11 cellular contexts compared by ENCODE assay signal in the genomic region with DNA sequence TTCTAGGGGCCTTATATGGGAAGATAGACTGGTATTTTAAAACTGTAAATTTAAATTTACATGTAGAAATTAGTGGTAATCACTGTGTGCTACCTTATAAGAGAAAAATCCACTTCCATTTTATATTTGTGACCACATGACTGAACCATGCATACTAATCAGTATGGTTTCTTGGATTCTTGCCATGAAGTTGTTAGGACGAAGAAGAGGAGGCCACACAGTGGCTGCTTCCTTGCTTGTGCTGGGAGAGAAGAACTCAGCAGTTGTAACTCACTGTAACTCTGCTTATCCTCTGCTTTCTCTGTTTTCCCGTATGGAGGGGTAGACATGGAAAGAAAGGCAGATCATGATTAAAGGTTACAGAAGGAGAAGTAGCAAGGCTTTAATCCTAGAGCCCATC. TPM values are rescaled to one million over a fixed set of nuclear protein-coding genes. Genes with fewer than 3 reads are reported as not detected.
DNase-seq lines count a peak whose midpoint lies in the region; ATAC-seq and TF ChIP-seq lines count a peak whose summit lies in the region.
"Had no signal": no experiment of that assay in that cellular context is flagged by ENCODE, and none has a peak within 500 bp of the region (broad histone marks: within the 10 kb centered on the region; RNA-seq: fewer than 3 reads in every experiment).

No MANE protein-coding gene starts in this region.

- DNase-seq in DMS153 treated with DMSO at 0.1 percent for 48 hours (lab: John Stamatoyannopoulos, UW; ENCODE audit: unreplicated experiment), result peak; percentile 15
- peak; percentile 67 for DNase-seq in M059J (ENCODE audit: low read depth)
- peak; percentile 49 for DNase-seq in epithelial cell of esophagus (ENCODE audit: low read depth)
- peak; percentile 12 for DNase-seq in midbrain (lab: John Stamatoyannopoulos, UW)
- DNase-seq in stimulated activated effector memory CD8-positive, alpha-beta T cell treated with anti-CD3 and anti-CD28 coated beads, Interleukin-12 subunit alpha, Interleukin-12 subunit beta, amount 100 ng/mL, for 72 hours (ENCODE audit: low spot score in 2 of 2), result no peak
- no peak for DNase-seq in iPS-NIHi11 (ENCODE audit: low spot score)
- no peak for DNase-seq in NCI-H1694 treated with DMSO at 0.1 percent for 48 hours (lab: John Stamatoyannopoulos, UW)
- no peak for DNase-seq in NAMALWA (ENCODE audit: low spot score)
- DNase-seq: activated CD8-positive, alpha-beta T cell treated with anti-CD3 and anti-CD28 coated beads, Interleukin-2, amount 10 ng/mL, durations not matched to agents 7 days and 5 days; naive thymus-derived CD8-positive, alpha-beta T cell had no signal

- no peak for ATAC-seq in stimulated activated effector memory CD8-positive, alpha-beta T cell treated with anti-CD3 and anti-CD28 coated beads, Interleukin-12 subunit alpha, Interleukin-12 subunit beta, amount 100 ng/mL, for 72 hours
- ATAC-seq: activated CD8-positive, alpha-beta T cell treated with anti-CD3 and anti-CD28 coated beads, Interleukin-2, amount 10 ng/mL, durations not matched to agents 7 days and 5 days; naive thymus-derived CD8-positive, alpha-beta T cell had no signal

- H3K9me3 Mint-ChIP-seq in stimulated activated effector memory CD8-positive, alpha-beta T cell treated with anti-CD3 and anti-CD28 coated beads, Interleukin-12 subunit alpha, Interleukin-12 subunit beta, amount 100 ng/mL, for 72 hours, result peaks cover 19% of the 10 kb centered on the region
- H3K9me3 Mint-ChIP-seq: activated naive CD4-positive, alpha-beta T cell treated with anti-CD3 and anti-CD28 coated beads, Interleukin-2, amount 50 U/mL, for 24 hours; naive thymus-derived CD8-positive, alpha-beta T cell had no signal

- H3K36me3 Mint-ChIP-seq in stimulated activated effector memory CD8-positive, alpha-beta T cell treated with anti-CD3 and anti-CD28 coated beads, Interleukin-12 subunit alpha, Interleukin-12 subunit beta, amount 100 ng/mL, for 72 hours, result no peaks in the 10 kb centered on the region

- no peak overlapping the region for H3K27ac Mint-ChIP-seq in stimulated activated effector memory CD8-positive, alpha-beta T cell treated with anti-CD3 and anti-CD28 coated beads, Interleukin-12 subunit alpha, Interleukin-12 subunit beta, amount 100 ng/mL, for 72 hours
- H3K27ac Mint-ChIP-seq: activated CD8-positive, alpha-beta T cell treated with anti-CD3 and anti-CD28 coated beads, Interleukin-2, amount 10 ng/mL, durations not matched to agents 7 days and 5 days; activated naive CD4-positive, alpha-beta T cell treated with anti-CD3 and anti-CD28 coated beads, Interleukin-2, amount 50 U/mL, for 24 hours; naive thymus-derived CD8-positive, alpha-beta T cell had no signal

- no peak for TF ChIP-seq CTCF in epithelial cell of esophagus (IDR thresholded peaks at IDR 0.05; ENCODE audit: insufficient read depth, low read depth, low read length, missing control alignments)

- no peaks in the 10 kb centered on the region for H3K4me1 Mint-ChIP-seq in stimulated activated effector memory CD8-positive, alpha-beta T cell treated with anti-CD3 and anti-CD28 coated beads, Interleukin-12 subunit alpha, Interleukin-12 subunit beta, amount 100 ng/mL, for 72 hours
- H3K4me1 Mint-ChIP-seq: activated naive CD4-positive, alpha-beta T cell treated with anti-CD3 and anti-CD28 coated beads, Interleukin-2, amount 50 U/mL, for 24 hours had no signal

- H3K4me3 Mint-ChIP-seq in stimulated activated effector memory CD8-positive, alpha-beta T cell treated with anti-CD3 and anti-CD28 coated beads, Interleukin-12 subunit alpha, Interleukin-12 subunit beta, amount 100 ng/mL, for 72 hours, result no peak overlapping the region
- H3K4me3 Mint-ChIP-seq: activated CD8-positive, alpha-beta T cell treated with anti-CD3 and anti-CD28 coated beads, Interleukin-2, amount 10 ng/mL, durations not matched to agents 7 days and 5 days; activated naive CD4-positive, alpha-beta T cell treated with anti-CD3 and anti-CD28 coated beads, Interleukin-2, amount 50 U/mL, for 24 hours; naive thymus-derived CD8-positive, alpha-beta T cell had no signal

- H3K4me3 ChIP-seq in epithelial cell of esophagus (ENCODE audit: low read length), result no peak overlapping the region

RNA-seq across cellular contexts. Expression of a gene that starts 32.3 kb away (rescaled TPM):
- 15.6 and 22.6 TPM in 2 replicates for total RNA-seq in M059J (2014; rRNA removed; shearing (Covaris generic))

Comparison
In these comparisons a context has a peak if more than half of its experiments do, and no peak if none do; other contexts are left out.
1. DNase-seq: peak in DMS153 treated with DMSO at 0.1 percent for 48 hours (single experiment), M059J (single experiment), epithelial cell of esophagus (single experiment) and midbrain (single experiment); none in stimulated activated effector memory CD8-positive, alpha-beta T cell treated with anti-CD3 and anti-CD28 coated beads, Interleukin-12 subunit alpha, Interleukin-12 subunit beta, amount 100 ng/mL, for 72 hours (0 of 2), iPS-NIHi11 (single experiment), NCI-H1694 treated with DMSO at 0.1 percent for 48 hours (single experiment) and NAMALWA (single experiment).